Comparison of ENCODE assay signal across 20 cellular contexts in genomic region chr6:24673625-24674024, GRCh38. TPM values are rescaled to one million over a fixed set of nuclear protein-coding genes. Genes with fewer than 3 reads are reported as not detected.
DNase-seq lines count a peak whose midpoint lies in the region; ATAC-seq and TF ChIP-seq lines count a peak whose summit lies in the region.
"Had no signal": no experiment of that assay in that cellular context is flagged by ENCODE, and none has a peak within 500 bp of the region (broad histone marks: within the 10 kb centered on the region; RNA-seq: fewer than 3 reads in every experiment).

No MANE protein-coding gene starts in this region.

- H3K4me3 ChIP-seq in neural progenitor cell = no peak overlapping the region
- H3K4me3 ChIP-seq: MG63 had no signal

- no peak for ATAC-seq in HG02610 (IDR thresholded peaks at IDR 0.05; ENCODE audit: unreplicated experiment)
- ATAC-seq: Panc1 had no signal

- no peak overlapping the region for H3K27ac Mint-ChIP-seq in neural progenitor cell
- H3K27ac Mint-ChIP-seq: CD8-positive, alpha-beta memory T cell had no signal

- peaks cover 8% of the 10 kb centered on the region for H3K36me3 ChIP-seq in neural progenitor cell
- H3K36me3 ChIP-seq: MG63 had no signal

- no peak overlapping the region for H3K9ac ChIP-seq in neural progenitor cell
- H3K9ac ChIP-seq: KMS-11 had no signal

- H3K4me2 ChIP-seq in neural progenitor cell = no peak overlapping the region
- H3K4me2 ChIP-seq: KMS-11 had no signal

- no peak overlapping the region for H2AFZ ChIP-seq in neural progenitor cell (replicated peaks)

- no peak overlapping the region for H3K27ac ChIP-seq in neural progenitor cell
- H3K27ac ChIP-seq: KMS-11 had no signal

- H3K4me3 Mint-ChIP-seq in neural progenitor cell = no peak overlapping the region
- H3K4me3 Mint-ChIP-seq: CD8-positive, alpha-beta memory T cell had no signal

- peaks cover 29% of the 10 kb centered on the region for H3K36me3 Mint-ChIP-seq in neural progenitor cell

- no peaks in the 10 kb centered on the region for H3K27me3 Mint-ChIP-seq in neural progenitor cell (ENCODE audit: insufficient read depth, low read depth)
- H3K27me3 Mint-ChIP-seq: CD8-positive, alpha-beta memory T cell had no signal

- no peaks in the 10 kb centered on the region for H3K27me3 ChIP-seq in neural progenitor cell
- H3K27me3 ChIP-seq: MG63 had no signal

- no peaks in the 10 kb centered on the region for H3K4me1 ChIP-seq in neural progenitor cell

- H3F3A ChIP-seq in neural progenitor cell (ENCODE audit: low read depth) = peaks cover 6% of the 10 kb centered on the region

- no peak for TF ChIP-seq CTCF in neural progenitor cell (IDR thresholded peaks at IDR 0.05)

- H4K20me1 ChIP-seq in neural progenitor cell (ENCODE audit: low read depth) = no peaks in the 10 kb centered on the region

- peaks cover 65% of the 10 kb centered on the region for H3K9me3 Mint-ChIP-seq in neural progenitor cell

- no peaks in the 10 kb centered on the region for H3K4me1 Mint-ChIP-seq in neural progenitor cell

- H3K9me3 ChIP-seq in neural progenitor cell (ENCODE audit: low read depth) = peaks cover 29% of the 10 kb centered on the region
- H3K9me3 ChIP-seq: MG63 had no signal

- H3K79me2 ChIP-seq in neural progenitor cell (ENCODE audit: low read depth) = no peaks in the 10 kb centered on the region

- DNase-seq in DMS53 (lab: John Stamatoyannopoulos, UW) (peak; percentile 50), DMS53 treated with DMSO at 0.1 percent for 48 hours (lab: John Stamatoyannopoulos, UW; ENCODE audit: unreplicated experiment) (no peak), LHCN-M2 (ENCODE audit: low read depth) (peak; percentile 30), RPMI7951 (ENCODE audit: low read depth) (peak; percentile 21), neural progenitor cell (ENCODE audit: low spot score) (peak; percentile 25), NCI-H2171 (lab: John Stamatoyannopoulos, UW) (no peak), cerebellum (ENCODE audit: low spot score) (no peak)
- DNase-seq: 8988T; CD8-positive, alpha-beta memory T cell; HCEC 1CT; MG63; NCI-H1105; NCI-H1694 treated with DMSO at 0.1 percent for 48 hours; NCI-H446; NCI-H774; SHP77 treated with DMSO at 0.1 percent for 48 hours had no signal

RNA-seq across cellular contexts. Expression of gene ACOT13, which starts 6.7 kb away (rescaled TPM):
- total RNA-seq in LHCN-M2 (2014; rRNA removed) (8.1 and 8.4 TPM in 2 replicates), neural progenitor cell (ENCODE audit: low replicate concordance) (9.6 and 12.0 TPM in 2 replicates), cerebellum (6.4 TPM)
- polyA plus RNA-seq in LHCN-M2 (2012) = 24.6 TPM
- 7.9 and 9.3 TPM in 2 replicates for total RNA-seq in RPMI7951 (2014; rRNA removed; shearing (Covaris generic))

RNA-seq across cellular contexts. Expression of gene TDP2, which starts 6.9 kb away (rescaled TPM):
- total RNA-seq in LHCN-M2 (2014; rRNA removed) (17.4 and 22.3 TPM in 2 replicates), neural progenitor cell (ENCODE audit: low replicate concordance) (31.8 and 49.9 TPM in 2 replicates), cerebellum (22.1 TPM)
- polyA plus RNA-seq in LHCN-M2 (2012) = 17.6 TPM
- total RNA-seq in RPMI7951 (2014; rRNA removed; shearing (Covaris generic)) = 19.7 and 30.0 TPM in 2 replicates

RNA-seq across cellular contexts. Expression of gene KIAA0319, which starts 27.6 kb away (rescaled TPM):
- total RNA-seq in LHCN-M2 (2014; rRNA removed) (0.06 TPM in 1 of 2 replicates, not detected in the other), neural progenitor cell (ENCODE audit: low replicate concordance) (0.12 and 0.34 TPM in 2 replicates), cerebellum (13.0 TPM)
- 0.01 TPM for polyA plus RNA-seq in LHCN-M2 (2012)
- not detected in 2 replicates for total RNA-seq in RPMI7951 (2014; rRNA removed; shearing (Covaris generic))
- total RNA-seq: T-helper 1 cell treated with Interleukin-12 subunit alpha and Interleukin-12 subunit beta and Interleukin-4 antibody, amounts not matched to agents 30 ng/mL and 1 ng/mL, for 36 hours had no signal
- polyA plus RNA-seq: CD8-positive, alpha-beta memory T cell had no signal

RNA-seq across cellular contexts. Expression of gene C6orf62, which starts 45.3 kb away (rescaled TPM):
- 134 and 140 TPM in 2 replicates for total RNA-seq in LHCN-M2 (2014; rRNA removed)
- 53.6 TPM for polyA plus RNA-seq in LHCN-M2 (2012)
- total RNA-seq in RPMI7951 (2014; rRNA removed; shearing (Covaris generic)) = 96.1 and 105 TPM in 2 replicates
- 71.5 and 82.3 TPM in 2 replicates for total RNA-seq in neural progenitor cell (ENCODE audit: low replicate concordance)
- 85.3 TPM for total RNA-seq in cerebellum

Comparison
In these comparisons a context has a peak if more than half of its experiments do, and no peak if none do; other contexts are left out.
1. DNase-seq: peak in DMS53 (single experiment), LHCN-M2 (single experiment), RPMI7951 (single experiment) and neural progenitor cell (single experiment); none in DMS53 treated with DMSO at 0.1 percent for 48 hours (single experiment), NCI-H2171 (single experiment) and cerebellum (single experiment).
2. RNA of gene KIAA0319, which starts 27.6 kb away (total RNA-seq): 13.0 TPM in cerebellum (single experiment); 0.12 to 0.34 TPM in neural progenitor cell, 0.06 TPM in LHCN-M2 and not detected in RPMI7951; every median in the first group is over 10 times any median in the second.